In the genomic region with DNA sequence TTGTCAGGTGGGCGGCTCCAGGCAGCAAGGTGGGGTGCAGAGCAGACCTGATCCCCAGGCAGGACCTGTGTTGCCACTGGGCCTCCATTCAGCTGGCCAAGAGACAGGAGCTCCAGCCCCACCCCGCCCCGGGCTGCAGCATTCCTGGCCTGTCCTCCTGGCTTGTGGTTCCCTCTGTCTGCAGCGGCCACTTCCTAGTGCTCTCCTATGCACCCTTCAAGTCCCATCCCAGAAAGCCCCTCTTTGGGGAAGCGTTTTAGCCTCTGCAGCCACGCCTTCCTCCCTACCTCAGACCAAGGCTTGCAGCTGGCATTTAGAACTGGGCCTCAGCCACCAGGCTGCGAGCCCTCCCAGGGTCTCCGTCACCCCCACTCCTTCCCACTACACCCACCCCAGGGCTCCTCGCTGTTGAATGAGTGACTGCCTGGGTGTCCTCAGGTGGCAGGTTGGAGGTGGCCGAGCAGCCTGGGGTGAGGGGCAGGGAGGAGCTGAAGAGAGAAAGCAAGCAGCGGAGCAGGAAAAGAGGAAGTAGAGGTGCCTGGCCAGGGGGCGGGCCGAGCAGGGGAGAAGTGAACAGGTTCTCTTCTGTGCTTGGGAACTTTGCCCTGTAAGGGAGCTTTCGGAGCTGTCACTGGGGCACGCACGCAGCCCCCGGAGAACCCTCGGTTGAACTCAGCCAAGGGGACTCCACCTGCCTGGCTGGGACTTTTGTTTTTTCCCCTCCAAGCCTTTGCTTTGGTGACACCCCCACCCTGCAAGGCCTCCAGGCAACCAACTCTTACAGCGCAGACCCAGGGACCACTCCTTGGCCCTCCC, we compare ENCODE assay signal across 9 cellular contexts. TPM values are rescaled to one million over a fixed set of nuclear protein-coding genes. Genes with fewer than 3 reads are reported as not detected.
A peak's percentile ranks its signal among the peaks of the same experiment; 100 is the strongest.
DNase-seq lines count a peak whose midpoint lies in the region; ATAC-seq, FAIRE-seq and TF ChIP-seq lines count a peak whose summit lies in the region.
"Had no signal": no experiment of that assay in that cellular context is flagged by ENCODE, and none has a peak within 500 bp of the region (broad histone marks: within the 10 kb centered on the region; RNA-seq: fewer than 3 reads in every experiment).

No MANE protein-coding gene starts in this region.

- TF ChIP-seq POLR2A in GM12878 (IDR thresholded peaks at IDR 0.05; ENCODE audit: low read depth, low read length) (no peak), suprapubic skin (IDR thresholded peaks at IDR 0.05) (no peak)

- no peak overlapping the region for H3K27ac ChIP-seq in PC-3 (ENCODE audit: low read length)
- H3K27ac ChIP-seq in GM12878 (ENCODE audit: control insufficient read depth, insufficient read depth): peak overlapping the region; percentile 99
- peak overlapping the region; percentile 99 for H3K27ac ChIP-seq in suprapubic skin

- H3F3A ChIP-seq in PC-3 (ENCODE audit: low read length, unreplicated experiment): peaks cover 6% of the 10 kb centered on the region

- in situ Hi-C loops in GM12878 (cut with MboI): no loop called here

- intact Hi-C loops in PC-3 (cut with micrococcal nuclease): no loop called here
- intact Hi-C loops in GM12878 (cut with micrococcal nuclease; ENCODE audit: unreplicated experiment): no loop called here

- peaks cover 41% of the 10 kb centered on the region for H3K79me2 ChIP-seq in PC-3 (ENCODE audit: low read length)
- peaks cover 62% of the 10 kb centered on the region for H3K79me2 ChIP-seq in GM12878 (ENCODE audit: control insufficient read depth, insufficient read depth, low read length)

- ATAC-seq in HG02759 (IDR thresholded peaks at IDR 0.05; ENCODE audit: unreplicated experiment): peak; percentile 25
- ATAC-seq in PC-3: peak; percentile 6; the same call in 1 of the 2 replicates
- peak; percentile 54 for ATAC-seq in GM12878

- CTCF ChIA-PET in PC-3 (lab: Charles Lee) (no interaction called here), GM12878 (lab: Yijun Ruan, JAX) (interaction anchor here (1.0 to 1.7 kb wide), 4 partner anchors 28 to 167 kb away, joined by 3 to 4 read pairs (median 4); no protein-coding TSS in a partner anchor)

- H3K4me3 ChIP-seq in PC-3 (ENCODE audit: low read length) (no peak overlapping the region), GM12878 (peak overlapping the region; percentile 82), suprapubic skin (peak overlapping the region; percentile 93)
- H3K4me3 ChIP-seq: SK-N-MC had no signal

- H3K9me2 ChIP-seq in PC-3 (replicated peaks; ENCODE audit: low read length): no peaks in the 10 kb centered on the region

- WGBS in GM12878 (ENCODE audit: insufficient coverage, insufficient replicate concordance, low lambda C conversion rate, missing lambda C conversion rate): 0% methylated on average over 18 of the region's 19 CpGs
- 37% methylated on average over 19 of the region's 19 CpGs for WGBS in suprapubic skin

- H2AFZ ChIP-seq in PC-3 (ENCODE audit: low read length): no peak overlapping the region
- no peak overlapping the region for H2AFZ ChIP-seq in GM12878 (ENCODE audit: control insufficient read depth, low read depth, low read length)

- BruUV-seq in PC-3 (replicated peaks; lab: Mats Ljungman, UMichigan) (no TSS peak), GM12878 (replicated peaks; lab: Mats Ljungman, UMichigan) (no TSS peak)

- no peaks in the 10 kb centered on the region for H3K9me3 ChIP-seq in PC-3 (ENCODE audit: low read length)
- peaks cover 4% of the 10 kb centered on the region; the same call in 2 of the 3 replicates for H3K9me3 ChIP-seq in GM12878 (replicated peaks; ENCODE audit: control insufficient read depth, insufficient read depth, low read length)
- H3K9me3 ChIP-seq in suprapubic skin: no peaks in the 10 kb centered on the region

- TF ChIP-seq RAD21 in GM12878 (IDR thresholded peaks at IDR 0.05; ENCODE audit: insufficient read depth, low read depth, low read length): no peak

- FAIRE-seq in GM18507 (lab: Jason Lieb, UNC) (peak; percentile 94), GM12878 (lab: Jason Lieb, UNC) (no peak)

- no peak overlapping the region for H3K9ac ChIP-seq in PC-3 (ENCODE audit: low read length)
- H3K9ac ChIP-seq in GM12878 (ENCODE audit: control insufficient read depth, insufficient read depth, low read length): peak overlapping the region; percentile 94

- H4K20me1 ChIP-seq in PC-3 (ENCODE audit: low read length) (peaks cover 18% of the 10 kb centered on the region), GM12878 (ENCODE audit: control insufficient read depth, insufficient read depth) (peaks cover 13% of the 10 kb centered on the region)

- peaks cover 22% of the 10 kb centered on the region for H3K4me1 ChIP-seq in PC-3 (ENCODE audit: insufficient read depth, low read length)
- peaks cover 18% of the 10 kb centered on the region for H3K4me1 ChIP-seq in GM12878 (ENCODE audit: control insufficient read depth, insufficient read depth, low read length)
- H3K4me1 ChIP-seq in suprapubic skin: peaks cover 51% of the 10 kb centered on the region

- POLR2A ChIA-PET in PC-3 (lab: Charles Lee; ENCODE audit: unreplicated experiment): no interaction called here
- POLR2A ChIA-PET in GM12878 (lab: Charles Lee): interaction anchor here (0.6 to 1.1 kb wide), 3 partner anchors 12 to 169 kb away, joined by 3 to 5 read pairs (median 3); no protein-coding TSS in a partner anchor

- H3K4me2 ChIP-seq in PC-3 (ENCODE audit: low read length) (no peak overlapping the region), GM12878 (ENCODE audit: control insufficient read depth, insufficient read depth) (peak overlapping the region; percentile 75)

- no peak for TF ChIP-seq CTCF in PC-3 (conservative IDR thresholded peaks at IDR 0.05; ENCODE audit: low read depth, low read length)
- TF ChIP-seq CTCF in GM12878 (IDR thresholded peaks at IDR 0.05 in 2 of 3, conservative IDR thresholded peaks at IDR 0.05 in 1 of 3; ENCODE audit: control insufficient read depth in 2 of 3, extremely low read depth in 1 of 3, insufficient read depth in 1 of 3, low read depth in 3 of 3, low read length in 3 of 3): no peak
- TF ChIP-seq CTCF in suprapubic skin (IDR thresholded peaks at IDR 0.05): no peak

- H3K27me3 ChIP-seq in PC-3 (ENCODE audit: low read length): no peaks in the 10 kb centered on the region
- H3K27me3 ChIP-seq in GM12878 (replicated peaks in 1 of 2; ENCODE audit: control insufficient read depth in 2 of 2, insufficient read depth in 2 of 2, low read length in 1 of 2): no peaks in the 10 kb centered on the region
- no peaks in the 10 kb centered on the region for H3K27me3 ChIP-seq in suprapubic skin

- peaks cover 23% of the 10 kb centered on the region for H3K36me3 ChIP-seq in PC-3 (ENCODE audit: low read depth, low read length)
- H3K36me3 ChIP-seq in GM12878 (ENCODE audit: control insufficient read depth in 2 of 2, insufficient read depth in 2 of 2, low read length in 1 of 2): peaks cover 16 to 20% of the 10 kb centered on the region in 2 experiments
- H3K36me3 ChIP-seq in suprapubic skin: peaks cover 18% of the 10 kb centered on the region

- peak; percentile 73 for DNase-seq in GM18507 (ENCODE audit: extremely low spot score, insufficient read length, low read depth)
- DNase-seq in PC-3: no peak
- peak; percentile 82 for DNase-seq in GM12878 (ENCODE audit: low read depth, low spot score)
- peak; percentile 54 for DNase-seq in medulla oblongata (ENCODE audit: extremely low spot score)
- peak; percentile 82 to 89 for DNase-seq in suprapubic skin (ENCODE audit: low spot score in 2 of 2)
- no peak for DNase-seq in NCI-H748 treated with DMSO at 0.1 percent for 48 hours (lab: John Stamatoyannopoulos, UW)
- no peak for DNase-seq in NCI-H1436 (lab: John Stamatoyannopoulos, UW)

- SMC1A ChIA-PET in GM12878 (lab: Charles Lee; ENCODE audit: uncharacterized antibody, unreplicated experiment): interaction anchor here (0.9 to 1.5 kb wide), 5 partner anchors 8 to 170 kb away, joined by 3 to 12 read pairs (median 4); no protein-coding TSS in a partner anchor

- TF ChIP-seq EP300 in GM12878 (IDR thresholded peaks at IDR 0.05; ENCODE audit: borderline replicate concordance in 1 of 2, control insufficient read depth in 1 of 2, low read depth in 2 of 2, low read length in 2 of 2): peak in 1 of 2 experiments; percentile 50; a peak in 2 of 4 replicates
- no peak for TF ChIP-seq EP300 in suprapubic skin (IDR thresholded peaks at IDR 0.05)

- RAD21 ChIA-PET in GM12878 (lab: Charles Lee; ENCODE audit: unreplicated experiment): interaction anchor here (0.8 to 1.8 kb wide), 10 partner anchors 9 to 300 kb away, joined by 3 to 9 read pairs (median 3); no protein-coding TSS in a partner anchor

RNA-seq across cellular contexts. Expression of a gene that starts 2.3 kb away (rescaled TPM):
- 1,825 and 2,289 TPM in 2 replicates for total RNA-seq in PC-3 (2014; rRNA removed)
- total RNA-seq in GM12878 (2013; cell fraction: nucleolus; rRNA removed): 1,974 and 2,098 TPM in 2 replicates
- 5,201 and 6,104 TPM in 2 replicates for total RNA-seq in GM12878 (2014; rRNA removed)
- total RNA-seq in GM12878 (2014; rRNA removed; fragmentation: Illumina TruSeq; extraction: Trizol): 5,689 and 6,359 TPM in 2 replicates
- 16,196 and 16,641 TPM in 2 replicates for total RNA-seq in GM12878 (2021)
- polyA plus RNA-seq in GM12878 (2011; ENCODE audit: low read depth): 7,864 TPM
- polyA plus RNA-seq in GM12878 (2011; rRNA removed): 1,147 and 2,786 TPM in 2 replicates
- 3,130 and 4,314 TPM in 2 replicates for polyA plus RNA-seq in GM12878 (2011; cell fraction: cytosol; rRNA removed)
- 6,255 and 8,387 TPM in 2 replicates for polyA plus RNA-seq in GM12878 (2011; cell fraction: nucleus; rRNA removed)
- 9,522 and 10,892 TPM in 2 replicates for polyA plus RNA-seq in GM12878 (2012)
- 10,962 and 12,114 TPM in 2 replicates for polyA plus RNA-seq in GM12878 (2014; fragmentation: Illumina TruSeq; extraction: Trizol)
- over 10,000 TPM; 10,715 to 12,414 TPM for polyA plus RNA-seq in GM12878 (2014; fragmentation: Nextera tagmentation; extraction: Ambion mirVana)
- polyA plus RNA-seq in GM12878 (2014; rRNA removed): 5,798 and 7,688 TPM in 2 replicates
- over 10,000 TPM; 31,192 to 31,914 TPM for polyA plus RNA-seq in GM12878 (2016; fragmentation: Nextera tagmentation; extraction: Ambion mirVana)
- 3,368 and 4,052 TPM in 2 replicates for polyA minus RNA-seq in GM12878 (2011; rRNA and poly(A)+ RNA removed)
- 3,847 and 4,043 TPM in 2 replicates for polyA minus RNA-seq in GM12878 (2011; cell fraction: cytosol; rRNA and poly(A)+ RNA removed)
- 1,573 and 2,410 TPM in 2 replicates for polyA minus RNA-seq in GM12878 (2011; cell fraction: nucleus; rRNA and poly(A)+ RNA removed)
- 1,000 to 10,000 TPM; 1,382 to 2,494 (median 2,273) TPM for total RNA-seq in suprapubic skin

RNA-seq across cellular contexts. Expression of a gene that starts 19.1 kb away (rescaled TPM):
- total RNA-seq in PC-3 (2014; rRNA removed) (10.2 and 16.2 TPM in 2 replicates), GM12878 (2014; rRNA removed) (4.7 and 6.7 TPM in 2 replicates), GM12878 (2014; rRNA removed; fragmentation: Illumina TruSeq; extraction: Trizol) (2.0 and 2.8 TPM in 2 replicates), GM12878 (2021) (15.9 and 19.6 TPM in 2 replicates), suprapubic skin (10 to 100 TPM; 12.2 to 19.0 (median 16.8) TPM)
- 14.1 and 16.0 TPM in 2 replicates for total RNA-seq in GM12878 (2013; cell fraction: nucleolus; rRNA removed)
- polyA plus RNA-seq in GM12878 (2011; ENCODE audit: low read depth): 1.1 TPM
- polyA plus RNA-seq in GM12878 (2011; rRNA removed) (0.61 and 2.0 TPM in 2 replicates), GM12878 (2014; fragmentation: Illumina TruSeq; extraction: Trizol) (0.95 and 2.7 TPM in 2 replicates), GM12878 (2014; fragmentation: Nextera tagmentation; extraction: Ambion mirVana) (1 to 10 TPM in 1 of 2 experiments, under 1 TPM in 1; 0.80 to 1.1 TPM), GM12878 (2014; rRNA removed) (10.0 and 11.3 TPM in 2 replicates), GM12878 (2016; fragmentation: Nextera tagmentation; extraction: Ambion mirVana) (10 to 100 TPM; 13.6 to 14.8 TPM)
- 2.1 and 3.8 TPM in 2 replicates for polyA plus RNA-seq in GM12878 (2011; cell fraction: cytosol; rRNA removed)
- polyA plus RNA-seq in GM12878 (2011; cell fraction: nucleus; rRNA removed): 5.4 and 10.5 TPM in 2 replicates
- 3.4 TPM in 2 replicates for polyA plus RNA-seq in GM12878 (2012)
- 4.2 and 6.3 TPM in 2 replicates for polyA minus RNA-seq in GM12878 (2011; rRNA and poly(A)+ RNA removed)
- polyA minus RNA-seq in GM12878 (2011; cell fraction: cytosol; rRNA and poly(A)+ RNA removed): 4.8 and 5.6 TPM in 2 replicates
- polyA minus RNA-seq in GM12878 (2011; cell fraction: nucleus; rRNA and poly(A)+ RNA removed): 3.7 and 7.7 TPM in 2 replicates

RNA-seq across cellular contexts. Expression of a gene that starts 59.9 kb away (rescaled TPM):
- total RNA-seq in PC-3 (2014; rRNA removed) (318 and 403 TPM in 2 replicates), GM12878 (2014; rRNA removed) (172 and 215 TPM in 2 replicates), GM12878 (2014; rRNA removed; fragmentation: Illumina TruSeq; extraction: Trizol) (49.8 and 64.8 TPM in 2 replicates), GM12878 (2021) (337 TPM in 2 replicates), suprapubic skin (10 to 100 TPM; 63.0 to 88.9 (median 73.2) TPM)
- total RNA-seq in GM12878 (2013; cell fraction: nucleolus; rRNA removed): 180 and 207 TPM in 2 replicates
- polyA plus RNA-seq in GM12878 (2011; ENCODE audit: low read depth): 51.6 TPM
- polyA plus RNA-seq in GM12878 (2011; rRNA removed) (17.8 and 66.7 TPM in 2 replicates), GM12878 (2014; fragmentation: Illumina TruSeq; extraction: Trizol) (4.0 and 38.7 TPM in 2 replicates), GM12878 (2014; fragmentation: Nextera tagmentation; extraction: Ambion mirVana) (1 to 10 TPM in 1 of 2 experiments, under 1 TPM in 1; 0.50 to 1.6 TPM), GM12878 (2014; rRNA removed) (207 and 254 TPM in 2 replicates), GM12878 (2016; fragmentation: Nextera tagmentation; extraction: Ambion mirVana) (100 to 1,000 TPM; 145 to 150 TPM)
- 117 and 150 TPM in 2 replicates for polyA plus RNA-seq in GM12878 (2011; cell fraction: cytosol; rRNA removed)
- polyA plus RNA-seq in GM12878 (2011; cell fraction: nucleus; rRNA removed): 170 and 231 TPM in 2 replicates
- polyA plus RNA-seq in GM12878 (2012): 177 and 222 TPM in 2 replicates
- 37.2 and 72.4 TPM in 2 replicates for polyA minus RNA-seq in GM12878 (2011; rRNA and poly(A)+ RNA removed)
- polyA minus RNA-seq in GM12878 (2011; cell fraction: cytosol; rRNA and poly(A)+ RNA removed): 109 and 127 TPM in 2 replicates
- polyA minus RNA-seq in GM12878 (2011; cell fraction: nucleus; rRNA and poly(A)+ RNA removed): 73.0 and 111 TPM in 2 replicates

Comparison
In these comparisons a context has a peak if more than half of its experiments do, and no peak if none do; other contexts are left out.
1. DNase-seq: peak in GM18507 (single experiment), GM12878 (single experiment), medulla oblongata (single experiment) and suprapubic skin (2 of 2); none in PC-3 (single experiment), NCI-H748 treated with DMSO at 0.1 percent for 48 hours (single experiment) and NCI-H1436 (single experiment).
2. Peak in every context shown above with its lines, with median percentiles within 50 percentile points of each other: ATAC-seq.